ENCODE assay signal across 18 cellular contexts in genomic region chr3:112751564-112751963, GRCh38.
"Had no signal": no experiment of that assay in that cellular context is flagged by ENCODE, and none has a peak within 500 bp of the region (broad histone marks: within the 10 kb centered on the region; RNA-seq: fewer than 3 reads in every experiment).

No MANE protein-coding gene starts in this region.

- H3K27me3 Mint-ChIP-seq: activated B cell treated with CpG ODN at 0.5 μM for 24 hours; activated CD4-positive, alpha-beta T cell treated with anti-CD3 and anti-CD28 coated beads, Interleukin-2, amount 10 ng/mL, durations not matched to agents 24 days and 14 days; naive thymus-derived CD8-positive, alpha-beta T cell; stimulated activated memory B cell treated with anti-CD40 and anti-IgM and Interleukin-4, amounts not matched to agents 10 μg/mL and 1 μg/mL and 100 μg/mL, for 72 hours; T-helper 17 cell had no signal

- DNase-seq: activated B cell treated with CpG ODN at 0.5 μM for 24 hours; activated naive CD4-positive, alpha-beta T cell treated with Interleukin-2 at 50 U/mL for 16 hours; caudate nucleus; effector CD8-positive, alpha-beta T cell; hippocampal formation; naive thymus-derived CD8-positive, alpha-beta T cell; occipital lobe; spleen; stimulated activated CD4-positive, alpha-beta T cell treated with anti-CD3 and anti-CD28 coated beads, Interleukin-1b, Interleukin-23, amount 100 ng/mL, for 48 hours; T-helper 17 cell had no signal

- H3K9me3 Mint-ChIP-seq: stimulated activated memory B cell treated with anti-CD40 and anti-IgM and Interleukin-4, amounts not matched to agents 10 μg/mL and 1 μg/mL and 100 μg/mL, for 72 hours had no signal

- H3K27ac Mint-ChIP-seq: activated B cell treated with CpG ODN at 0.5 μM for 24 hours; activated CD4-positive, alpha-beta T cell treated with anti-CD3 and anti-CD28 coated beads, Interleukin-2, amount 10 ng/mL, durations not matched to agents 24 days and 14 days; naive thymus-derived CD8-positive, alpha-beta T cell; stimulated activated memory B cell treated with anti-CD40 and anti-IgM and Interleukin-4, amounts not matched to agents 10 μg/mL and 1 μg/mL and 100 μg/mL, for 72 hours; T-helper 17 cell had no signal

- H3K27me3 ChIP-seq: gastroesophageal sphincter, spleen, tibial nerve had no signal

- H3K27ac ChIP-seq: coronary artery, gastroesophageal sphincter, prostate gland, spleen, tibial nerve had no signal

- H3K4me3 Mint-ChIP-seq: activated B cell treated with CpG ODN at 0.5 μM for 24 hours; activated CD4-positive, alpha-beta T cell treated with anti-CD3 and anti-CD28 coated beads, Interleukin-2, amount 10 ng/mL, durations not matched to agents 24 days and 14 days; naive thymus-derived CD8-positive, alpha-beta T cell; stimulated activated memory B cell treated with anti-CD40 and anti-IgM and Interleukin-4, amounts not matched to agents 10 μg/mL and 1 μg/mL and 100 μg/mL, for 72 hours; T-helper 17 cell had no signal

- H3K4me1 ChIP-seq: gastroesophageal sphincter, prostate gland, spleen, tibial nerve had no signal

- ATAC-seq: gastroesophageal sphincter; naive thymus-derived CD8-positive, alpha-beta T cell; sciatic nerve; stimulated activated memory B cell treated with anti-CD40 and anti-IgM and Interleukin-4, amounts not matched to agents 10 μg/mL and 1 μg/mL and 100 μg/mL, for 72 hours; T-helper 17 cell had no signal

- H3K9me3 ChIP-seq: gastroesophageal sphincter, prostate gland, tibial nerve had no signal

- H3K4me1 Mint-ChIP-seq: naive thymus-derived CD8-positive, alpha-beta T cell had no signal

- H3K4me3 ChIP-seq: coronary artery, gastroesophageal sphincter, lung, prostate gland, spleen, tibial nerve had no signal

- H3K36me3 ChIP-seq: gastroesophageal sphincter, prostate gland, spleen, tibial nerve had no signal

- H3K36me3 Mint-ChIP-seq: stimulated activated memory B cell treated with anti-CD40 and anti-IgM and Interleukin-4, amounts not matched to agents 10 μg/mL and 1 μg/mL and 100 μg/mL, for 72 hours had no signal
